9 cellular contexts compared by ENCODE assay signal in genomic region chr3:114902691-114903101, GRCh38.
DNase-seq lines count a peak whose midpoint lies in the region; ATAC-seq and TF ChIP-seq lines count a peak whose summit lies in the region.
"Had no signal": no experiment of that assay in that cellular context is flagged by ENCODE, and none has a peak within 500 bp of the region (broad histone marks: within the 10 kb centered on the region; RNA-seq: fewer than 3 reads in every experiment).

No MANE protein-coding gene starts in this region.

- H4K91ac ChIP-seq in IMR-90 (ENCODE audit: insufficient read depth, low read depth, low read length): no peak overlapping the region

- no peak overlapping the region for H3K9ac ChIP-seq in IMR-90 (ENCODE audit: low read depth, low read length)

- no peak overlapping the region for H4K5ac ChIP-seq in IMR-90 (ENCODE audit: low read depth, low read length)

- H3K4ac ChIP-seq in IMR-90 (ENCODE audit: low read depth, low read length): no peak overlapping the region

- TF ChIP-seq CTCF in IMR-90 (conservative IDR thresholded peaks at IDR 0.05; ENCODE audit: low read depth, low read length) (no peak), prostate gland (IDR thresholded peaks at IDR 0.05) (no peak)

- H3K14ac ChIP-seq in IMR-90 (replicated peaks; ENCODE audit: low read depth, low read length): no peak overlapping the region

- H2BK20ac ChIP-seq in IMR-90 (ENCODE audit: low read depth, low read length): no peak overlapping the region

- CTCF ChIA-PET in IMR-90 (lab: Yijun Ruan, JAX): interaction anchor here (0.6 to 0.7 kb wide), 2 partner anchors 9 to 12 kb away, joined by 3 to 4 read pairs; no protein-coding TSS in a partner anchor

- H2BK5ac ChIP-seq in IMR-90 (ENCODE audit: low read depth, low read length, poor library complexity, severe bottlenecking): no peak overlapping the region

- peaks cover 3% of the 10 kb centered on the region for H3K9me1 ChIP-seq in IMR-90 (ENCODE audit: insufficient read depth, low read length)

- peaks cover 2% of the 10 kb centered on the region; the same call in 1 of the 2 replicates for H3K4me1 ChIP-seq in IMR-90 (ENCODE audit: control insufficient read depth, insufficient read depth, low read length)
- no peaks in the 10 kb centered on the region for H3K4me1 ChIP-seq in prostate gland (replicated peaks)

- no peak for TF ChIP-seq POLR2A in IMR-90 (IDR thresholded peaks at IDR 0.05; ENCODE audit: low read depth, low read length)
- no peak for TF ChIP-seq POLR2A in prostate gland (IDR thresholded peaks at IDR 0.05)

- H3K27me3 ChIP-seq in IMR-90 (ENCODE audit: control insufficient read depth, insufficient read depth, low read length): no peaks in the 10 kb centered on the region
- H3K27me3 ChIP-seq in prostate gland (replicated peaks; ENCODE audit: insufficient read depth): no peaks in the 10 kb centered on the region

- no peak overlapping the region for H3K23ac ChIP-seq in IMR-90 (ENCODE audit: low read depth, low read length)

- TF ChIP-seq RAD21 in IMR-90 (IDR thresholded peaks at IDR 0.05; ENCODE audit: low read length): no peak

- peak; percentile 4 for DNase-seq in IMR-90
- DNase-seq in foreskin melanocyte: peak; percentile 3
- DNase-seq in prostate gland (ENCODE audit: low spot score): no peak
- DNase-seq in GOT3 (lab: John Stamatoyannopoulos, UW): no peak
- DNase-seq in NCI-H1105 (lab: John Stamatoyannopoulos, UW): no peak
- DNase-seq: effector memory CD4-positive, alpha-beta T cell had no signal

- H2BK15ac ChIP-seq in IMR-90 (ENCODE audit: low read depth, low read length): no peak overlapping the region

- H3K4me2 ChIP-seq in IMR-90 (ENCODE audit: low read depth, low read length): no peak overlapping the region

- H2BK120ac ChIP-seq in IMR-90 (ENCODE audit: low read depth, low read length): no peak overlapping the region

- ATAC-seq in GM21423 (IDR thresholded peaks at IDR 0.05; ENCODE audit: unreplicated experiment): peak; percentile 43
- ATAC-seq in IMR-90 (ENCODE audit: low read depth): peak; percentile 30; the same call in 1 of the 2 replicates
- no peak for ATAC-seq in HG02571 (IDR thresholded peaks at IDR 0.05; ENCODE audit: unreplicated experiment)
- no peak for ATAC-seq in HG03432 (IDR thresholded peaks at IDR 0.05; ENCODE audit: unreplicated experiment)

- no TSS peak for BruUV-seq in IMR-90 (replicated peaks; lab: Mats Ljungman, UMichigan)

- H3K56ac ChIP-seq in IMR-90 (ENCODE audit: extremely low read depth, insufficient read depth, low read length): no peak overlapping the region

- no peaks in the 10 kb centered on the region for H4K20me1 ChIP-seq in IMR-90 (ENCODE audit: insufficient read depth, low read length)

- no peaks in the 10 kb centered on the region; a peak in 1 of 4 replicates for H3K79me1 ChIP-seq in IMR-90 (ENCODE audit: low read depth in 1 of 2, low read length in 2 of 2)

- intact Hi-C loops in IMR-90 (cut with micrococcal nuclease): no loop called here
- intact Hi-C loops in prostate gland (cut with DNase I): no loop called here

- H3K4me3 ChIP-seq in IMR-90 (ENCODE audit: insufficient read depth, low read depth, low read length): no peak overlapping the region
- no peak overlapping the region for H3K4me3 ChIP-seq in prostate gland

- H2AK9ac ChIP-seq in IMR-90 (replicated peaks; ENCODE audit: low read depth, low read length, poor library complexity): no peak overlapping the region

- no peak overlapping the region for H3K18ac ChIP-seq in IMR-90 (ENCODE audit: low read depth, low read length)

- dilution Hi-C loops in IMR-90 (cut with HindIII; ENCODE audit: low sequenced_read_pairs, unreplicated experiment): no loop called here

- no peak overlapping the region for H2AFZ ChIP-seq in IMR-90 (replicated peaks; ENCODE audit: low read length, poor library complexity)

- H3K9me3 ChIP-seq in IMR-90 (ENCODE audit: control insufficient read depth, insufficient read depth, low read length) (no peaks in the 10 kb centered on the region), prostate gland (no peaks in the 10 kb centered on the region)

- H3K36me3 ChIP-seq in IMR-90 (ENCODE audit: control insufficient read depth, insufficient read depth, low read length) (no peaks in the 10 kb centered on the region), prostate gland (no peaks in the 10 kb centered on the region)

- no peak overlapping the region for H4K8ac ChIP-seq in IMR-90 (ENCODE audit: low read depth in 2 of 2, low read length in 2 of 2)

- H2AK5ac ChIP-seq in IMR-90 (ENCODE audit: low read depth, low read length): no peak overlapping the region

- POLR2A ChIA-PET in IMR-90 (lab: Charles Lee; ENCODE audit: unreplicated experiment): no interaction called here

- in situ Hi-C loops in IMR-90 (cut with MboI; ENCODE audit: low sequenced_read_pairs): no loop called here

- H3K27ac ChIP-seq in IMR-90 (ENCODE audit: insufficient read depth, low read length): no peak overlapping the region
- H3K27ac ChIP-seq in prostate gland: peak overlapping the region; percentile 48 to 51

TF ChIP-seq in IMR-90, 13 proteins besides CTCF, POLR2A, EP300 and RAD21:
- no peak for TF ChIP-seq MAFK (IDR thresholded peaks at IDR 0.05; ENCODE audit: low read depth, low read length)
- TF ChIP-seq MXI1 (IDR thresholded peaks at IDR 0.05; ENCODE audit: borderline replicate concordance, low read depth, low read length): no peak
- no peak for TF ChIP-seq RFX5 (IDR thresholded peaks at IDR 0.05; ENCODE audit: low read depth, low read length)
- TF ChIP-seq ELK1 (IDR thresholded peaks at IDR 0.05; ENCODE audit: borderline replicate concordance, low read depth, low read length): no peak

Comparison
In these comparisons a context has a peak if more than half of its experiments do, and no peak if none do; other contexts are left out.
1. ATAC-seq: peak in GM21423 (single experiment) and IMR-90 (single experiment); none in HG02571 (single experiment) and HG03432 (single experiment).
2. DNase-seq: peak in IMR-90 (single experiment) and foreskin melanocyte (single experiment); none in prostate gland (single experiment), GOT3 (single experiment) and NCI-H1105 (single experiment).